In the genomic region with DNA sequence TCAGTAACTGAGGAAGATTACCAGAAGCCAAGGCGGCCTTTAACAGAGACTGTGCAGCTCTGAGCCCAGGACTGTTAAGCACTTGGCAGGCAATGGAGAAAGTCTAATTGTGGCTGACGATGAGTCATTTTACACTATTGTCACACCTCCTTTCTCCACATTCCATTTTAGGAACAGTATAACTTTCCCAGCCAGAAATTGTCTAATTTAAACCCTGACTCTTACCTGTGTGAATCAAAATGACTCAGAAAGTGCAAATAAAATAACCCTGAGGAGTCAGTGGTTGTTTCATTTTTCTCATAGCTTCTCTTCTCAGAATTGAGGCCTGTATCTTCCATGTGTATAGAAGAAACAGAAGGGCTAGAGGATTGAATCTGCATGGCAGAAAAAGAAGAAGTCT, we compare ENCODE assay signal across 10 cellular contexts. TPM values are rescaled to one million over a fixed set of nuclear protein-coding genes. Genes with fewer than 3 reads are reported as not detected.
DNase-seq lines count a peak whose midpoint lies in the region; ATAC-seq and TF ChIP-seq lines count a peak whose summit lies in the region.
"Had no signal": no experiment of that assay in that cellular context is flagged by ENCODE, and none has a peak within 500 bp of the region (broad histone marks: within the 10 kb centered on the region; RNA-seq: fewer than 3 reads in every experiment).

No MANE protein-coding gene starts in this region.

- peak; percentile 58 to 67 for ATAC-seq in activated CD4-positive, CD25-positive, alpha-beta regulatory T cell treated with anti-CD3 and anti-CD28 coated beads, Interleukin-2, amount 50 U/mL, for 24 hours
- ATAC-seq in HG03558 (IDR thresholded peaks at IDR 0.05; ENCODE audit: extremely low read depth, unreplicated experiment), result peak; percentile 52
- ATAC-seq: left lobe of liver had no signal

- peak overlapping the region; percentile 66 for H3K27ac ChIP-seq in colonic mucosa
- H3K27ac ChIP-seq in skeletal muscle tissue (ENCODE audit: low read depth, low read length), result peak overlapping the region; percentile 28

- H3K9ac ChIP-seq in colonic mucosa (ENCODE audit: low read depth in 2 of 2, low read length in 2 of 2) (no peak overlapping the region), skeletal muscle tissue (ENCODE audit: low read depth in 1 of 3, low read length in 3 of 3) (no peak overlapping the region)

- no peaks in the 10 kb centered on the region for H3K27me3 ChIP-seq in colonic mucosa
- no peaks in the 10 kb centered on the region for H3K27me3 ChIP-seq in skeletal muscle tissue (ENCODE audit: control insufficient read depth in 3 of 3, insufficient read depth in 3 of 3, low read length in 3 of 3)

- TF ChIP-seq CTCF in colonic mucosa (IDR thresholded peaks at IDR 0.05), result no peak

- H3K4me3 ChIP-seq in colonic mucosa (no peak overlapping the region), skeletal muscle tissue (ENCODE audit: low read length in 3 of 3) (no peak overlapping the region)

- H3K4me1 ChIP-seq in colonic mucosa, result no peaks in the 10 kb centered on the region
- H3K4me1 ChIP-seq in skeletal muscle tissue (ENCODE audit: control insufficient read depth in 3 of 3, insufficient read depth in 3 of 3, low read length in 3 of 3), result peaks cover 0 to 4% (median 0%) of the 10 kb centered on the region in 3 donors

- H3K9me3 ChIP-seq in colonic mucosa, result no peaks in the 10 kb centered on the region
- no peaks in the 10 kb centered on the region for H3K9me3 ChIP-seq in skeletal muscle tissue (ENCODE audit: control insufficient read depth in 3 of 3, low read length in 3 of 3)

- DNase-seq in activated CD4-positive, CD25-positive, alpha-beta regulatory T cell (lab: John Stamatoyannopoulos, UW), result no peak
- peak; percentile 40 for DNase-seq in colonic mucosa
- DNase-seq in activated CD8-positive, alpha-beta memory T cell treated with anti-CD3 and anti-CD28 coated beads, Interleukin-2, amount 50 U/mL, for 48 hours, result no peak
- no peak for DNase-seq in T-helper 1 cell
- no peak for DNase-seq in NK-92 (lab: John Stamatoyannopoulos, UW; ENCODE audit: unreplicated experiment)
- DNase-seq: T-helper 2 cell had no signal

- intact Hi-C loops in colonic mucosa (cut with DNase I), result no loop called here

- H3K36me3 ChIP-seq in colonic mucosa, result no peaks in the 10 kb centered on the region
- no peaks in the 10 kb centered on the region for H3K36me3 ChIP-seq in skeletal muscle tissue (ENCODE audit: control insufficient read depth in 3 of 3, insufficient read depth in 3 of 3, low read length in 3 of 3)

RNA-seq across cellular contexts. Expression of a gene that starts 40.0 kb away (rescaled TPM):
- total RNA-seq in colonic mucosa (not detected), skeletal muscle tissue (not detected)
- total RNA-seq: left lobe of liver had no signal

RNA-seq across cellular contexts. Expression of a gene that starts 43.4 kb away (rescaled TPM):
- total RNA-seq in colonic mucosa, result 1 to 10 TPM; 1.6 to 1.9 TPM
- total RNA-seq in skeletal muscle tissue, result not detected
- total RNA-seq: left lobe of liver had no signal
